23 cellular contexts compared by ENCODE assay signal in the genomic region with DNA sequence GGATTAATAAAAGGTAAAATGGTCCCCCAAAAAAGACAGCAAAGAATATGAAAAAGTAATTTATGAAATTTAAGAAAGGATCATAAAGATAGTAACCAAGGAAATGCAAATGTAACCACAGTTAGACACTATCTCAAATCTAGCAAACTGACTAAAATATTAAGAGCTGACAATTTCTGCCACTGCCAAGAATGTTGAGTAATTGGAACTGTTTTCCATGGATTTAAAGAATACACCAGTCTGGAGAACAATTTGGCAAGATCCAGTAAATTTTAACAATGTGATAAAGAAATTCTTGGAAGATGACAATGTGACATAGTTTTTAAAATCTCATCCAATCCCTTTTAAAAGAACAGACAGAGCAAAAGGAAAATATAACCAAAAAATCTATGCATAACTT.
"Had no signal": no experiment of that assay in that cellular context is flagged by ENCODE, and none has a peak within 500 bp of the region (broad histone marks: within the 10 kb centered on the region; RNA-seq: fewer than 3 reads in every experiment).

No MANE protein-coding gene starts in this region.

- H3K4me1 Mint-ChIP-seq: activated B cell treated with CpG ODN at 0.5 μM for 24 hours; activated CD4-positive, alpha-beta memory T cell treated with anti-CD3 and anti-CD28 coated beads, Interleukin-2, amount 10 ng/mL, durations not matched to agents 7 days and 5 days; activated CD8-positive, alpha-beta memory T cell treated with anti-CD3 and anti-CD28 coated beads, Interleukin-2, amount 10 ng/mL, durations not matched to agents 7 days and 5 days; activated naive CD8-positive, alpha-beta T cell treated with anti-CD3 and anti-CD28 coated beads for 36 hours; activated T-helper 17 cell treated with anti-CD3 and anti-CD28 coated beads, Interleukin-2, amount 50 U/mL, for 72 hours; nephron; stimulated activated memory B cell treated with anti-CD40 and anti-IgM and Interleukin-4, amounts not matched to agents 10 μg/mL and 1 μg/mL and 100 μg/mL, for 72 hours; T-cell had no signal

- H3K27me3 ChIP-seq: brain microvascular endothelial cell, foreskin keratinocyte, spleen had no signal

- H3K9me3 ChIP-seq: spleen had no signal

- DNase-seq: activated B cell treated with CpG ODN at 0.5 μM for 24 hours; activated CD4-positive, alpha-beta memory T cell treated with anti-CD3 and anti-CD28 coated beads, Interleukin-2, amount 10 ng/mL, durations not matched to agents 7 days and 5 days; activated CD4-positive, alpha-beta T cell treated with anti-CD3 and anti-CD28 coated beads for 4 hours; activated CD8-positive, alpha-beta memory T cell treated with anti-CD3 and anti-CD28 coated beads, Interleukin-2, amount 10 ng/mL, durations not matched to agents 7 days and 5 days; activated naive CD4-positive, alpha-beta T cell; activated naive CD8-positive, alpha-beta T cell treated with anti-CD3 and anti-CD28 coated beads for 36 hours; brain microvascular endothelial cell; cerebellar nuclear complex; effector CD8-positive, alpha-beta T cell; foreskin keratinocyte; glutamatergic neuron; hippocampal formation; kidney; spleen; stimulated activated CD4-positive, alpha-beta T cell treated with anti-CD3 and anti-CD28 coated beads, Interleukin-4, amount 100 ng/mL, for 4 hours; T-cell; T-helper 9 cell had no signal

- H3K36me3 Mint-ChIP-seq: activated CD8-positive, alpha-beta memory T cell treated with anti-CD3 and anti-CD28 coated beads, Interleukin-2, amount 10 ng/mL, durations not matched to agents 7 days and 5 days; activated naive CD8-positive, alpha-beta T cell treated with anti-CD3 and anti-CD28 coated beads for 36 hours; stimulated activated memory B cell treated with anti-CD40 and anti-IgM and Interleukin-4, amounts not matched to agents 10 μg/mL and 1 μg/mL and 100 μg/mL, for 72 hours; T-cell had no signal

- H3K27me3 Mint-ChIP-seq: activated B cell treated with CpG ODN at 0.5 μM for 24 hours; activated CD4-positive, alpha-beta memory T cell treated with anti-CD3 and anti-CD28 coated beads, Interleukin-2, amount 10 ng/mL, durations not matched to agents 7 days and 5 days; activated CD8-positive, alpha-beta memory T cell treated with anti-CD3 and anti-CD28 coated beads, Interleukin-2, amount 10 ng/mL, durations not matched to agents 7 days and 5 days; activated naive CD8-positive, alpha-beta T cell treated with anti-CD3 and anti-CD28 coated beads for 36 hours; activated T-helper 17 cell treated with anti-CD3 and anti-CD28 coated beads, Interleukin-2, amount 50 U/mL, for 72 hours; dendritic cell treated with granulocyte-macrophage colony-stimulating factor and Interleukin-4, amounts not matched to agents 40 ng/mL and 50 ng/mL, for 4 days; stimulated activated memory B cell treated with anti-CD40 and anti-IgM and Interleukin-4, amounts not matched to agents 10 μg/mL and 1 μg/mL and 100 μg/mL, for 72 hours; T-cell had no signal

- H3K27ac ChIP-seq: brain microvascular endothelial cell, foreskin keratinocyte, parathyroid adenoma, spleen had no signal

- H3K4me3 ChIP-seq: lung, spleen had no signal

- H3K27ac Mint-ChIP-seq: activated B cell treated with CpG ODN at 0.5 μM for 24 hours; activated CD4-positive, alpha-beta memory T cell treated with anti-CD3 and anti-CD28 coated beads, Interleukin-2, amount 10 ng/mL, durations not matched to agents 7 days and 5 days; activated CD8-positive, alpha-beta memory T cell treated with anti-CD3 and anti-CD28 coated beads, Interleukin-2, amount 10 ng/mL, durations not matched to agents 7 days and 5 days; activated naive CD8-positive, alpha-beta T cell treated with anti-CD3 and anti-CD28 coated beads for 36 hours; activated T-helper 17 cell treated with anti-CD3 and anti-CD28 coated beads, Interleukin-2, amount 50 U/mL, for 72 hours; dendritic cell treated with granulocyte-macrophage colony-stimulating factor and Interleukin-4, amounts not matched to agents 40 ng/mL and 50 ng/mL, for 4 days; stimulated activated memory B cell treated with anti-CD40 and anti-IgM and Interleukin-4, amounts not matched to agents 10 μg/mL and 1 μg/mL and 100 μg/mL, for 72 hours; T-cell had no signal

- H3K36me3 ChIP-seq: brain microvascular endothelial cell, spleen had no signal

- H3K9me3 Mint-ChIP-seq: dendritic cell treated with granulocyte-macrophage colony-stimulating factor and Interleukin-4, amounts not matched to agents 40 ng/mL and 50 ng/mL, for 4 days; nephron; stimulated activated memory B cell treated with anti-CD40 and anti-IgM and Interleukin-4, amounts not matched to agents 10 μg/mL and 1 μg/mL and 100 μg/mL, for 72 hours had no signal

- H3K4me1 ChIP-seq: foreskin keratinocyte, parathyroid adenoma, spleen had no signal

- H3K4me3 Mint-ChIP-seq: activated B cell treated with CpG ODN at 0.5 μM for 24 hours; activated CD4-positive, alpha-beta memory T cell treated with anti-CD3 and anti-CD28 coated beads, Interleukin-2, amount 10 ng/mL, durations not matched to agents 7 days and 5 days; activated CD8-positive, alpha-beta memory T cell treated with anti-CD3 and anti-CD28 coated beads, Interleukin-2, amount 10 ng/mL, durations not matched to agents 7 days and 5 days; activated naive CD8-positive, alpha-beta T cell treated with anti-CD3 and anti-CD28 coated beads for 36 hours; activated T-helper 17 cell treated with anti-CD3 and anti-CD28 coated beads, Interleukin-2, amount 50 U/mL, for 72 hours; dendritic cell treated with granulocyte-macrophage colony-stimulating factor and Interleukin-4, amounts not matched to agents 40 ng/mL and 50 ng/mL, for 4 days; nephron; stimulated activated memory B cell treated with anti-CD40 and anti-IgM and Interleukin-4, amounts not matched to agents 10 μg/mL and 1 μg/mL and 100 μg/mL, for 72 hours; T-cell had no signal
